In genomic region chr10:46216836-46217748, GRCh38 we compare ENCODE assay signal across 13 cellular contexts.
DNase-seq lines count a peak whose midpoint lies in the region; ATAC-seq, FAIRE-seq and TF ChIP-seq lines count a peak whose summit lies in the region.
"Had no signal": no experiment of that assay in that cellular context is flagged by ENCODE, and none has a peak within 500 bp of the region (broad histone marks: within the 10 kb centered on the region; RNA-seq: fewer than 3 reads in every experiment).

No MANE protein-coding gene starts in this region.

- H3K9me3 ChIP-seq in GM12878 (replicated peaks; ENCODE audit: control insufficient read depth, insufficient read depth, low read length) (no peaks in the 10 kb centered on the region), neuronal stem cell (replicated peaks in 1 of 2; ENCODE audit: control insufficient read depth in 2 of 2, insufficient read depth in 1 of 2, low read depth in 1 of 2, low read length in 2 of 2) (no peaks in the 10 kb centered on the region)
- no peaks in the 10 kb centered on the region for H3K9me3 ChIP-seq in CD4-positive, alpha-beta T cell (ENCODE audit: control insufficient read depth, low read length)
- H3K9me3 ChIP-seq: right lobe of liver had no signal

- H3K4ac ChIP-seq in neuronal stem cell (ENCODE audit: low read length): no peak overlapping the region

- H3K79me1 ChIP-seq in neuronal stem cell (ENCODE audit: low read depth, low read length): no peaks in the 10 kb centered on the region

- H3K4me1 Mint-ChIP-seq in CD4-positive, alpha-beta T cell (ENCODE audit: low read depth): peaks cover 29% of the 10 kb centered on the region

- no peak for FAIRE-seq in GM12878 (lab: Jason Lieb, UNC)

- no peak overlapping the region for H3K27ac Mint-ChIP-seq in CD4-positive, alpha-beta T cell
- H3K27ac Mint-ChIP-seq: activated T-helper 1 cell treated with anti-CD3 and anti-CD28 coated beads, Interleukin-12 subunit alpha, Interleukin-12 subunit beta, Interleukin-2, Interleukin-4 antibody, amounts not matched to agents 30 ng/mL and 10 ng/mL and 1 ng/mL, durations not matched to agents 14 hours and 24 hours and 36 hours; IgD-negative memory B cell had no signal

- H3K4me3 ChIP-seq in GM12878 (no peak overlapping the region), neuronal stem cell (ENCODE audit: low read length in 2 of 2) (no peak overlapping the region)
- H3K4me3 ChIP-seq: right lobe of liver had no signal

- H3K9ac ChIP-seq in GM12878 (ENCODE audit: control insufficient read depth, insufficient read depth, low read length) (no peak overlapping the region), neuronal stem cell (ENCODE audit: low read depth, low read length, poor library complexity) (no peak overlapping the region)

- H2AK5ac ChIP-seq in neuronal stem cell (ENCODE audit: low read depth, low read length): no peak overlapping the region

- no peaks in the 10 kb centered on the region for H3K27me3 ChIP-seq in GM12878 (replicated peaks in 1 of 2; ENCODE audit: control insufficient read depth in 2 of 2, insufficient read depth in 2 of 2, low read length in 1 of 2)
- H3K27me3 ChIP-seq in neuronal stem cell (ENCODE audit: control insufficient read depth in 3 of 3, insufficient read depth in 3 of 3, low read depth in 1 of 3, low read length in 3 of 3): no peaks in the 10 kb centered on the region
- H3K27me3 ChIP-seq in CD4-positive, alpha-beta T cell (ENCODE audit: control insufficient read depth, insufficient read depth, low read length): no peaks in the 10 kb centered on the region
- H3K27me3 ChIP-seq: right lobe of liver had no signal

- H3K36me3 Mint-ChIP-seq in CD4-positive, alpha-beta T cell (ENCODE audit: low read depth): peaks cover 64% of the 10 kb centered on the region
- H3K36me3 Mint-ChIP-seq: IgD-negative memory B cell had no signal

- H4K20me1 ChIP-seq in GM12878 (ENCODE audit: control insufficient read depth, insufficient read depth): no peaks in the 10 kb centered on the region

- no peaks in the 10 kb centered on the region for H3K36me3 ChIP-seq in GM12878 (ENCODE audit: control insufficient read depth in 2 of 2, insufficient read depth in 2 of 2, low read length in 1 of 2)
- no peaks in the 10 kb centered on the region for H3K36me3 ChIP-seq in neuronal stem cell (replicated peaks in 1 of 2; ENCODE audit: control insufficient read depth in 2 of 2, insufficient read depth in 2 of 2, low read length in 2 of 2)
- H3K36me3 ChIP-seq: right lobe of liver had no signal

- no peak overlapping the region for H4K91ac ChIP-seq in neuronal stem cell (ENCODE audit: low read depth, low read length, poor library complexity)

- H2BK12ac ChIP-seq in neuronal stem cell (ENCODE audit: low read length): no peak overlapping the region

- no peak overlapping the region for H2BK120ac ChIP-seq in neuronal stem cell (ENCODE audit: low read depth, low read length)

- H3K4me2 ChIP-seq in GM12878 (ENCODE audit: control insufficient read depth, insufficient read depth) (no peak overlapping the region), neuronal stem cell (ENCODE audit: insufficient read depth, low read length, poor library complexity, severe bottlenecking) (no peak overlapping the region)

- no peak overlapping the region for H3K4me3 Mint-ChIP-seq in CD4-positive, alpha-beta T cell
- H3K4me3 Mint-ChIP-seq: activated T-helper 1 cell treated with anti-CD3 and anti-CD28 coated beads, Interleukin-12 subunit alpha, Interleukin-12 subunit beta, Interleukin-2, Interleukin-4 antibody, amounts not matched to agents 30 ng/mL and 10 ng/mL and 1 ng/mL, durations not matched to agents 14 hours and 24 hours and 36 hours; IgD-negative memory B cell had no signal

- H3K18ac ChIP-seq in neuronal stem cell (ENCODE audit: low read length): peak overlapping the region; percentile 29

- 34% methylated on average over 15 of the region's 17 CpGs for WGBS in GM12878 (ENCODE audit: insufficient coverage, insufficient replicate concordance, low lambda C conversion rate, missing lambda C conversion rate)
- no CpG with 5 or more reads among the region's 17 CpGs for WGBS in neuronal stem cell (ENCODE audit: extremely low coverage in 2 of 2, insufficient read length in 2 of 2, insufficient replicate concordance in 1 of 2), 2 donors

- CTCF ChIA-PET in GM12878 (lab: Yijun Ruan, JAX): interaction anchor here (0.9 kb wide), 1 partner anchor 11 kb away, joined by 4 read pairs; no protein-coding TSS in a partner anchor
- CTCF ChIA-PET in CD4-positive, alpha-beta T cell (lab: Charles Lee): no interaction called here

- no peak overlapping the region for H2BK5ac ChIP-seq in neuronal stem cell (ENCODE audit: low read length)

- TF ChIP-seq POLR2A in GM12878 (IDR thresholded peaks at IDR 0.05; ENCODE audit: low read depth, low read length): no peak

- H3K4me1 ChIP-seq in GM12878 (ENCODE audit: control insufficient read depth, insufficient read depth, low read length) (no peaks in the 10 kb centered on the region), neuronal stem cell (ENCODE audit: control insufficient read depth in 2 of 2, insufficient read depth in 1 of 2, low read depth in 1 of 2, low read length in 2 of 2) (peaks cover 0 to 1% of the 10 kb centered on the region in 2 donors)
- H3K4me1 ChIP-seq: right lobe of liver had no signal

- TF ChIP-seq RAD21 in GM12878 (IDR thresholded peaks at IDR 0.05; ENCODE audit: insufficient read depth, low read depth, low read length): no peak

- RAD21 ChIA-PET in GM12878 (lab: Charles Lee; ENCODE audit: unreplicated experiment): interaction anchor here (0.7 kb wide), 1 partner anchor 10 kb away, joined by 3 read pairs; no protein-coding TSS in a partner anchor

- no peak overlapping the region for H2BK15ac ChIP-seq in neuronal stem cell (ENCODE audit: low read length)

- TF ChIP-seq CTCF in GM12878 (IDR thresholded peaks at IDR 0.05 in 2 of 3, conservative IDR thresholded peaks at IDR 0.05 in 1 of 3; ENCODE audit: control insufficient read depth in 2 of 3, extremely low read depth in 1 of 3, insufficient read depth in 1 of 3, low read depth in 3 of 3, low read length in 3 of 3): no peak
- TF ChIP-seq CTCF in CD4-positive, alpha-beta T cell (IDR thresholded peaks at IDR 0.05): no peak

- no peak overlapping the region for H4K8ac ChIP-seq in neuronal stem cell (ENCODE audit: low read depth, low read length)

- H3K14ac ChIP-seq in neuronal stem cell (ENCODE audit: low read length): peak overlapping the region; percentile 25

- H3K27ac ChIP-seq in GM12878 (ENCODE audit: control insufficient read depth, insufficient read depth): no peak overlapping the region
- no peak overlapping the region for H3K27ac ChIP-seq in neuronal stem cell (replicated peaks; ENCODE audit: low read length)
- no peak overlapping the region for H3K27ac ChIP-seq in CD4-positive, alpha-beta T cell (ENCODE audit: low read depth, low read length)
- H3K27ac ChIP-seq: right lobe of liver had no signal

- in situ Hi-C loops in GM12878 (cut with MboI): no loop called here

- no peaks in the 10 kb centered on the region for H3K9me3 Mint-ChIP-seq in CD4-positive, alpha-beta T cell
- H3K9me3 Mint-ChIP-seq: activated T-helper 1 cell treated with anti-CD3 and anti-CD28 coated beads, Interleukin-12 subunit alpha, Interleukin-12 subunit beta, Interleukin-2, Interleukin-4 antibody, amounts not matched to agents 30 ng/mL and 10 ng/mL and 1 ng/mL, durations not matched to agents 14 hours and 24 hours and 36 hours; IgD-negative memory B cell had no signal

- ATAC-seq in activated CD4-positive, CD25-positive, alpha-beta regulatory T cell treated with anti-CD3 and anti-CD28 coated beads, Interleukin-2, amount 50 U/mL, for 24 hours: no peak
- ATAC-seq in GM12878 (peak; percentile 52; the same call in 2 of the 3 replicates), GM21367 (IDR thresholded peaks at IDR 0.05; ENCODE audit: unreplicated experiment) (no peak)
- no peak for ATAC-seq in CD4-positive, alpha-beta T cell (ENCODE audit: poor library complexity)

- SMC1A ChIA-PET in GM12878 (lab: Charles Lee; ENCODE audit: uncharacterized antibody, unreplicated experiment): no interaction called here

- H3K23ac ChIP-seq in neuronal stem cell (ENCODE audit: low read depth, low read length, poor library complexity): no peak overlapping the region

- no peaks in the 10 kb centered on the region for H3K79me2 ChIP-seq in GM12878 (ENCODE audit: control insufficient read depth, insufficient read depth, low read length)

- TF ChIP-seq EP300 in GM12878 (IDR thresholded peaks at IDR 0.05; ENCODE audit: borderline replicate concordance in 1 of 2, control insufficient read depth in 1 of 2, low read depth in 2 of 2, low read length in 2 of 2): no peak

- no peaks in the 10 kb centered on the region for H3K27me3 Mint-ChIP-seq in CD4-positive, alpha-beta T cell

- no TSS peak for BruUV-seq in GM12878 (replicated peaks; lab: Mats Ljungman, UMichigan)

- peak; percentile 21 for DNase-seq in activated CD4-positive, CD25-positive, alpha-beta regulatory T cell treated with anti-CD3 and anti-CD28 coated beads, Interleukin-2, amount 50 U/mL, for 72 hours
- peak; percentile 58 for DNase-seq in M059J (ENCODE audit: low read depth)
- DNase-seq in GM12878 (ENCODE audit: low read depth, low spot score): no peak
- no peak for DNase-seq in neuronal stem cell (ENCODE audit: low spot score)
- no peak for DNase-seq in CD4-positive, alpha-beta T cell
- no peak for DNase-seq in SHP77 treated with DMSO at 0.1 percent for 48 hours (lab: John Stamatoyannopoulos, UW)
- DNase-seq: 8988T, NCI-H2227 treated with DMSO at 0.1 percent for 48 hours, right lobe of liver had no signal

- no peak overlapping the region for H2AFZ ChIP-seq in GM12878 (ENCODE audit: control insufficient read depth, low read depth, low read length)
- H2AFZ ChIP-seq in neuronal stem cell (ENCODE audit: low read length): no peak overlapping the region

- POLR2A ChIA-PET in GM12878 (lab: Charles Lee): no interaction called here
- POLR2A ChIA-PET in CD4-positive, alpha-beta T cell (lab: Charles Lee): no interaction called here

- intact Hi-C loops in GM12878 (cut with micrococcal nuclease; ENCODE audit: unreplicated experiment): no loop called here
- intact Hi-C loops in CD4-positive, alpha-beta T cell (cut with DNase I, micrococcal nuclease): no loop called here

TF ChIP-seq in GM12878, 131 proteins besides CTCF, POLR2A, EP300 and RAD21:
- TF ChIP-seq RUNX3 (IDR thresholded peaks at IDR 0.05; ENCODE audit: low read length): peak; percentile 43; the same call in 1 of the 2 replicates
- TF ChIP-seq NFXL1 (IDR thresholded peaks at IDR 0.05; ENCODE audit: borderline replicate concordance): no peak

Comparison
In these comparisons a context has a peak if more than half of its experiments do, and no peak if none do; other contexts are left out.
1. DNase-seq: peak in activated CD4-positive, CD25-positive, alpha-beta regulatory T cell treated with anti-CD3 and anti-CD28 coated beads, Interleukin-2, amount 50 U/mL, for 72 hours (single experiment) and M059J (single experiment); none in GM12878 (single experiment), neuronal stem cell (single experiment), CD4-positive, alpha-beta T cell (0 of 10) and SHP77 treated with DMSO at 0.1 percent for 48 hours (single experiment).